ENCODE assay signal across 1 cellular context in genomic region chr2:113720167-113720566, GRCh38.
TF ChIP-seq lines count a peak whose summit lies in the region.

No MANE protein-coding gene starts in this region.

TF ChIP-seq in GM12878, 131 proteins besides CTCF, POLR2A, EP300 and RAD21:
- TF ChIP-seq ETV6 (conservative IDR thresholded peaks at IDR 0.05 in 1 of 2, IDR thresholded peaks at IDR 0.05 in 1 of 2; ENCODE audit: borderline replicate concordance in 1 of 2, low read depth in 1 of 2) (no peak), BHLHE40 (IDR thresholded peaks at IDR 0.05; ENCODE audit: borderline replicate concordance in 1 of 2, low read depth in 2 of 2, low read length in 1 of 2) (no peak), ZNF384 (IDR thresholded peaks at IDR 0.05; ENCODE audit: borderline replicate concordance, low read depth, low read length) (peak; percentile 70), MTA2 (IDR thresholded peaks at IDR 0.05; ENCODE audit: low read depth) (no peak), SMARCA5 (IDR thresholded peaks at IDR 0.05) (no peak), ZNF24 (IDR thresholded peaks at IDR 0.05) (no peak), NRF1 (conservative IDR thresholded peaks at IDR 0.05; ENCODE audit: low read depth, low read length) (no peak), ZNF622 (IDR thresholded peaks at IDR 0.05) (no peak), IRF5 (IDR thresholded peaks at IDR 0.05; ENCODE audit: borderline replicate concordance) (no peak), BRCA1 (IDR thresholded peaks at IDR 0.05; ENCODE audit: low read depth, low read length) (no peak), PAX5 (IDR thresholded peaks at IDR 0.05; ENCODE audit: borderline replicate concordance, low read depth, low read length) (no peak), SMC3 (IDR thresholded peaks at IDR 0.05; ENCODE audit: borderline replicate concordance, low read length) (peak; percentile 33; the same call in 1 of the 2 replicates), YY1 (IDR thresholded peaks at IDR 0.05; ENCODE audit: low read depth, low read length) (no peak), SIN3A (IDR thresholded peaks at IDR 0.05; ENCODE audit: low read depth, low read length) (no peak)
